Comparison of ENCODE assay signal across 12 cellular contexts in genomic region chr7:55348502-55348901, GRCh38. TPM values are rescaled to one million over a fixed set of nuclear protein-coding genes. Genes with fewer than 3 reads are reported as not detected.
A peak's percentile ranks its signal among the peaks of the same experiment; 100 is the strongest.
DNase-seq lines count a peak whose midpoint lies in the region; ATAC-seq, FAIRE-seq and TF ChIP-seq lines count a peak whose summit lies in the region.
"Had no signal": no experiment of that assay in that cellular context is flagged by ENCODE, and none has a peak within 500 bp of the region (broad histone marks: within the 10 kb centered on the region; RNA-seq: fewer than 3 reads in every experiment).

No MANE protein-coding gene starts in this region.

- intact Hi-C loops in K562 (cut with micrococcal nuclease) (no loop called here), left ventricle myocardium superior (cut with micrococcal nuclease) (no loop called here)

- CTCF ChIA-PET in K562 (lab: Yijun Ruan, JAX; ENCODE audit: low intra/inter-chr PET ratio): no interaction called here

- peaks cover 2 to 7% of the 10 kb centered on the region in 2 experiments; a peak in 1 of 5 replicates for H3K27me3 ChIP-seq in K562 (ENCODE audit: control insufficient read depth in 2 of 2, insufficient read depth in 2 of 2, low read length in 2 of 2)

- peaks cover 9 to 13% of the 10 kb centered on the region in 2 experiments; a peak in 3 of 5 replicates for H3K4me1 ChIP-seq in K562 (replicated peaks in 1 of 2; ENCODE audit: control insufficient read depth in 2 of 2, insufficient read depth in 2 of 2, low read length in 2 of 2)

- H3K4me3 ChIP-seq in K562: no peak overlapping the region

- no peak for TF ChIP-seq CTCF in K562 (IDR thresholded peaks at IDR 0.05 in 2 of 3, conservative IDR thresholded peaks at IDR 0.05 in 1 of 3; ENCODE audit: insufficient read depth in 2 of 3, low read depth in 1 of 3, low read length in 3 of 3)

- no peak for TF ChIP-seq EP300 in K562 (IDR thresholded peaks at IDR 0.05; ENCODE audit: low read length)

- no peak for TF ChIP-seq RAD21 in K562 (CRISPR knock-in tag; conservative IDR thresholded peaks at IDR 0.05 in 1 of 2, IDR thresholded peaks at IDR 0.05 in 1 of 2)

- H3K9me1 ChIP-seq in K562 (ENCODE audit: control insufficient read depth, insufficient read depth, low read length): no peaks in the 10 kb centered on the region

- FAIRE-seq in K562 (lab: Jason Lieb, UNC): no peak

- no peak overlapping the region for H3K9ac ChIP-seq in K562 (ENCODE audit: insufficient read depth in 1 of 2, low read depth in 2 of 2, low read length in 2 of 2)

- no peak for TF ChIP-seq POLR2A in K562 (conservative IDR thresholded peaks at IDR 0.05)

- H3K9me3 ChIP-seq in K562 (replicated peaks; ENCODE audit: control insufficient read depth, insufficient read depth, low read depth, low read length): no peaks in the 10 kb centered on the region

- no peak for ATAC-seq in K562
- no peak for ATAC-seq in left ventricle myocardium superior
- no peak for ATAC-seq in GM19452 (IDR thresholded peaks at IDR 0.05; ENCODE audit: unreplicated experiment)
- ATAC-seq: stimulated activated memory B cell treated with anti-CD40 and anti-IgM and Interleukin-4, amounts not matched to agents 10 μg/mL and 1 μg/mL and 100 μg/mL, for 72 hours had no signal

- 3% methylated on average over 4 of the region's 4 CpGs for WGBS in K562 (ENCODE audit: insufficient coverage, low coverage, missing lambda C conversion rate)

- no peaks in the 10 kb centered on the region for H4K20me1 ChIP-seq in K562 (replicated peaks; ENCODE audit: control insufficient read depth, insufficient read depth, low read length)

- H3K4me2 ChIP-seq in K562 (ENCODE audit: insufficient read depth, low read length): no peak overlapping the region

- POLR2A ChIA-PET in K562 (lab: Yijun Ruan, JAX): interaction anchor here (1.5 kb wide), 1 partner anchor 17 kb away, joined by 5 read pairs; no protein-coding TSS in a partner anchor

- in situ Hi-C loops in K562 (cut with MboI): no loop called here

- no peaks in the 10 kb centered on the region for H3K79me2 ChIP-seq in K562 (ENCODE audit: control insufficient read depth, insufficient read depth, low read length)

- peak; percentile 72 for DNase-seq in ELR (ENCODE audit: low read depth)
- DNase-seq in LoVo (ENCODE audit: low spot score): peak; percentile 58
- no peak for DNase-seq in K562 (ENCODE audit: extremely low read depth in 1 of 4, low spot score in 3 of 4)
- peak; percentile 75 for DNase-seq in myocyte (ENCODE audit: low read depth)
- DNase-seq in left ventricle myocardium superior: no peak
- no peak for DNase-seq in stimulated activated CD8-positive, alpha-beta memory T cell treated with anti-CD3 and anti-CD28 coated beads, Interleukin-4, amount 100 ng/mL, for 48 hours
- no peak for DNase-seq in DMS153 (lab: John Stamatoyannopoulos, UW)
- DNase-seq: effector CD4-positive, alpha-beta T cell; naive B cell; OCI-M1 had no signal

- H3K27ac ChIP-seq in K562 (ENCODE audit: extremely low read depth, low read depth, low read length): no peak overlapping the region

- no peak overlapping the region for H2AFZ ChIP-seq in K562 (ENCODE audit: low read depth, low read length)

- H3K36me3 ChIP-seq in K562 (ENCODE audit: control insufficient read depth, insufficient read depth, low read length): no peaks in the 10 kb centered on the region

- BruUV-seq in K562 (replicated peaks; lab: Mats Ljungman, UMichigan): no TSS peak

TF ChIP-seq in K562, 482 proteins besides CTCF, POLR2A, EP300 and RAD21 (continues in another document):
- TF ChIP-seq SMARCE1 (IDR thresholded peaks at IDR 0.05) (peak; percentile 77; the same call in 1 of the 2 replicates), ATF3 (IDR thresholded peaks at IDR 0.05) (peak; percentile 87), ATF3 (CRISPR knock-in tag; conservative IDR thresholded peaks at IDR 0.05) (no peak), ARID1B (IDR thresholded peaks at IDR 0.05) (peak; percentile 67), ZNF512 (tag; IDR thresholded peaks at IDR 0.05) (peak; percentile 63; the same call in 1 of the 2 replicates), FIP1L1 (IDR thresholded peaks at IDR 0.05; ENCODE audit: low read depth, low read length, poor library complexity, severe bottlenecking) (no peak), TFE3 (CRISPR knock-in tag; IDR thresholded peaks at IDR 0.05) (no peak), FOS (IDR thresholded peaks at IDR 0.05; ENCODE audit: extremely low read depth, insufficient read length) (peak; percentile 9), CEBPG (CRISPR knock-in tag; IDR thresholded peaks at IDR 0.05) (no peak), CEBPG (tag; conservative IDR thresholded peaks at IDR 0.05 in 1 of 2, IDR thresholded peaks at IDR 0.05 in 1 of 2) (peak in 1 of 2 experiments; percentile 37; a peak in 3 of 4 replicates), EGR1 (conservative IDR thresholded peaks at IDR 0.05) (no peak), EZH2 (IDR thresholded peaks at IDR 0.05; ENCODE audit: borderline replicate concordance, low read depth, low read length) (no peak)

RNA-seq across cellular contexts. Expression of gene LANCL2, which starts 16.6 kb away (rescaled TPM):
- total RNA-seq in K562 (2011; cell fraction: chromatin; rRNA removed; ENCODE audit: low replicate concordance): 3.0 and 4.2 TPM in 2 replicates
- 1.7 and 4.2 TPM in 2 replicates for total RNA-seq in K562 (2011; cell fraction: nucleolus; rRNA removed)
- 3.9 and 5.8 TPM in 2 replicates for total RNA-seq in K562 (2011; cell fraction: nucleoplasm; rRNA removed)
- total RNA-seq in K562 (2014; rRNA removed) (16.0 and 18.5 TPM in 2 replicates), K562 (2014; rRNA removed; fragmentation: Illumina TruSeq; extraction: Trizol) (12.5 and 13.0 TPM in 2 replicates), K562 (2015; rRNA removed; fragmentation: Illumina TruSeq; extraction: Trizol) (13.6 and 13.8 TPM in 2 replicates), K562 (2021) (13.9 and 16.1 TPM in 2 replicates), myocyte (28.5 and 36.4 TPM in 2 replicates), left ventricle myocardium superior (8.4 TPM)
- polyA plus RNA-seq in K562 (2011; rRNA removed) (12.2 and 13.5 TPM in 2 replicates), K562 (2014; fragmentation: Illumina TruSeq; extraction: Trizol) (10.4 and 13.3 TPM in 2 replicates), K562 (2014; fragmentation: Nextera tagmentation; extraction: Ambion mirVana) (1 to 10 TPM; 5.3 to 6.1 TPM), K562 (2014; rRNA removed) (11.2 and 15.2 TPM in 2 replicates)
- 8.6 and 14.3 TPM in 2 replicates for polyA plus RNA-seq in K562 (2011; cell fraction: cytosol; rRNA removed)
- 6.9 and 7.9 TPM in 2 replicates for polyA plus RNA-seq in K562 (2011; cell fraction: nucleus; rRNA removed)
- polyA plus RNA-seq in K562 (2012): 5.5 and 13.7 TPM in 2 replicates
- polyA minus RNA-seq in K562 (2011; rRNA and poly(A)+ RNA removed): 15.3 and 17.1 TPM in 2 replicates
- polyA minus RNA-seq in K562 (2011; cell fraction: cytosol; rRNA and poly(A)+ RNA removed): 4.9 and 8.9 TPM in 2 replicates
- polyA minus RNA-seq in K562 (2011; cell fraction: nucleus; rRNA and poly(A)+ RNA removed): 1.6 and 1.8 TPM in 2 replicates
- 56.1 TPM for polyA plus RNA-seq in myocyte (2012)

Comparison
In these comparisons a context has a peak if more than half of its experiments do, and no peak if none do; other contexts are left out.
1. DNase-seq: peak in ELR (single experiment), LoVo (single experiment) and myocyte (single experiment); none in K562 (0 of 4), left ventricle myocardium superior (single experiment), stimulated activated CD8-positive, alpha-beta memory T cell treated with anti-CD3 and anti-CD28 coated beads, Interleukin-4, amount 100 ng/mL, for 48 hours (single experiment) and DMS153 (single experiment).